In the genomic region with DNA sequence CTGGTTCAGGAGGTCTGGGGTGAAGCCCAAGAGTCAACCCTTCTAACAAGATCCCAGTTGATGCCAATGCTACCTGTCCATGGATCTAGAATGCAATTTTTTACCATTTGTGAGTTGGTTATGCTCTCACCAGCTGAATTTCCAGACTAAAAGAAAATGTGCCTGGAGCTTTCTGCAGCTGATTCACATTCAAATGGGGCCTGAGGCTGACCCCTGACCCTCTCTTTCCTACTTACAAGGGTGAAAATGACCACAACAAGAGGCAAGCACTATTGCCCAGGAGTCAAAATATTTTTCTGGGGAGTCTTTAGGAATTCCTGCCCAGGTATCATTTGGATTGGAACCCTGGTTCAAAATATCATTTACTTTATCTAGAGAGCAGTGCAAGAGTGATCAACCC, we compare ENCODE assay signal across 24 cellular contexts.
DNase-seq lines count a peak whose midpoint lies in the region; FAIRE-seq and TF ChIP-seq lines count a peak whose summit lies in the region.
"Had no signal": no experiment of that assay in that cellular context is flagged by ENCODE, and none has a peak within 500 bp of the region (broad histone marks: within the 10 kb centered on the region; RNA-seq: fewer than 3 reads in every experiment).

No MANE protein-coding gene starts in this region.

- no peaks in the 10 kb centered on the region for H3F3A ChIP-seq in neural progenitor cell (ENCODE audit: low read depth)

- H3K4me3 ChIP-seq in Karpas-422 (ENCODE audit: low read length) (no peak overlapping the region), neural progenitor cell (no peak overlapping the region)
- H3K4me3 ChIP-seq: A549; BLaER1 treated with 17β-estradiol and CSF1 and Interleukin-3, amounts not matched to agents 10 nM and 100 nM had no signal

- H3K4me2 ChIP-seq in Karpas-422 (ENCODE audit: low read depth, low read length, poor library complexity, severe bottlenecking) (peak overlapping the region; percentile 17), neural progenitor cell (no peak overlapping the region)
- H3K4me2 ChIP-seq: A549; BLaER1 treated with 17β-estradiol and CSF1 and Interleukin-3, amounts not matched to agents 10 nM and 100 nM had no signal

- H3K36me3 ChIP-seq in Karpas-422 (ENCODE audit: insufficient read depth, low read length) = no peaks in the 10 kb centered on the region
- H3K36me3 ChIP-seq in neural progenitor cell = no peaks in the 10 kb centered on the region
- H3K36me3 ChIP-seq: BLaER1 treated with 17β-estradiol and CSF1 and Interleukin-3, amounts not matched to agents 10 nM and 100 nM had no signal

- H3K36me3 Mint-ChIP-seq in neural progenitor cell = no peaks in the 10 kb centered on the region
- H3K36me3 Mint-ChIP-seq: CD4-positive, alpha-beta memory T cell; CD8-positive, alpha-beta memory T cell had no signal

- peaks cover 16% of the 10 kb centered on the region for H3K4me1 Mint-ChIP-seq in neural progenitor cell

- no peak overlapping the region for H2AFZ ChIP-seq in Karpas-422 (ENCODE audit: low read length)
- no peak overlapping the region for H2AFZ ChIP-seq in neural progenitor cell (replicated peaks)

- H3K79me2 ChIP-seq in Karpas-422 (ENCODE audit: low read length) (peaks cover 98% of the 10 kb centered on the region), neural progenitor cell (ENCODE audit: low read depth) (no peaks in the 10 kb centered on the region)

- peak overlapping the region; percentile 21 for H3K27ac ChIP-seq in Karpas-422 (ENCODE audit: low read length)
- H3K27ac ChIP-seq in neural progenitor cell = no peak overlapping the region
- H3K27ac ChIP-seq: 22Rv1; A549; BLaER1 treated with 17β-estradiol and CSF1 and Interleukin-3, amounts not matched to agents 10 nM and 100 nM; C4-2B had no signal

- H3K27me3 ChIP-seq in Karpas-422 (ENCODE audit: low read length) (no peaks in the 10 kb centered on the region), neural progenitor cell (no peaks in the 10 kb centered on the region)
- H3K27me3 ChIP-seq: BLaER1 treated with 17β-estradiol and CSF1 and Interleukin-3, amounts not matched to agents 10 nM and 100 nM had no signal

- TF ChIP-seq CTCF in neural progenitor cell (IDR thresholded peaks at IDR 0.05) = no peak

- no peaks in the 10 kb centered on the region for H4K20me1 ChIP-seq in Karpas-422 (ENCODE audit: insufficient read depth, low read depth, low read length)
- no peaks in the 10 kb centered on the region for H4K20me1 ChIP-seq in neural progenitor cell (ENCODE audit: low read depth)

- no peak overlapping the region for H3K4me3 Mint-ChIP-seq in neural progenitor cell
- H3K4me3 Mint-ChIP-seq: B cell; CD4-positive, alpha-beta memory T cell; CD8-positive, alpha-beta memory T cell had no signal

- H3K9me3 Mint-ChIP-seq in neural progenitor cell = no peaks in the 10 kb centered on the region
- H3K9me3 Mint-ChIP-seq: CD4-positive, alpha-beta memory T cell; CD8-positive, alpha-beta memory T cell had no signal

- no peaks in the 10 kb centered on the region for H3K9me3 ChIP-seq in Karpas-422 (ENCODE audit: low read length)
- H3K9me3 ChIP-seq in neural progenitor cell (ENCODE audit: low read depth) = no peaks in the 10 kb centered on the region
- H3K9me3 ChIP-seq: A549; BLaER1 treated with 17β-estradiol and CSF1 and Interleukin-3, amounts not matched to agents 10 nM and 100 nM had no signal

- DNase-seq in ELF-1 (ENCODE audit: low read depth, low spot score) = peak; percentile 30
- no peak for DNase-seq in Karpas-422
- DNase-seq in neural progenitor cell (ENCODE audit: low spot score) = no peak
- no peak for DNase-seq in SKM-1 treated with dmso at 0.1 percent for 144 hours (lab: John Stamatoyannopoulos, UW; ENCODE audit: unreplicated experiment)
- no peak for DNase-seq in RCC 7860 (ENCODE audit: low spot score)
- DNase-seq: AML-193; CD4-positive, alpha-beta memory T cell; CD8-positive, alpha-beta memory T cell; COR-L47; DMS 273 treated with DMSO at 0.1 percent for 48 hours; DMS153; DMS53; DMS79; DND-41; EL; GF-D8 had no signal

- no peak for FAIRE-seq in RCC 7860 (lab: Jason Lieb, UNC)
- FAIRE-seq: A549, G401.6, GM12891, GM19239 had no signal

- H3K27ac Mint-ChIP-seq in neural progenitor cell = peak overlapping the region; percentile 55
- H3K27ac Mint-ChIP-seq: B cell; CD4-positive, alpha-beta memory T cell; CD8-positive, alpha-beta memory T cell had no signal

- H3K9ac ChIP-seq in Karpas-422 (ENCODE audit: low read length) (peak overlapping the region; percentile 5; the same call in 1 of the 2 replicates), neural progenitor cell (no peak overlapping the region)
- H3K9ac ChIP-seq: BLaER1 treated with 17β-estradiol and CSF1 and Interleukin-3, amounts not matched to agents 10 nM and 100 nM had no signal

- H3K9me2 ChIP-seq in Karpas-422 (replicated peaks; ENCODE audit: insufficient read depth, low read length) = no peaks in the 10 kb centered on the region

- peaks cover 2% of the 10 kb centered on the region for H3K27me3 Mint-ChIP-seq in neural progenitor cell (ENCODE audit: insufficient read depth, low read depth)
- H3K27me3 Mint-ChIP-seq: B cell had no signal

- peaks cover 100% of the 10 kb centered on the region for H3K4me1 ChIP-seq in Karpas-422 (ENCODE audit: low read length)
- H3K4me1 ChIP-seq in neural progenitor cell = peaks cover 5% of the 10 kb centered on the region
